Comparison of ENCODE assay signal across 26 cellular contexts in genomic region chr15:74976159-74976558, GRCh38. TPM values are rescaled to one million over a fixed set of nuclear protein-coding genes. Genes with fewer than 3 reads are reported as not detected.
DNase-seq lines count a peak whose midpoint lies in the region; ATAC-seq and TF ChIP-seq lines count a peak whose summit lies in the region.
"Had no signal": no experiment of that assay in that cellular context is flagged by ENCODE, and none has a peak within 500 bp of the region (broad histone marks: within the 10 kb centered on the region; RNA-seq: fewer than 3 reads in every experiment).

No MANE protein-coding gene starts in this region.

- H3K4me1 ChIP-seq in mammary epithelial cell (ENCODE audit: insufficient read depth, low read length) (no peaks in the 10 kb centered on the region), PC-3 (ENCODE audit: insufficient read depth, low read length) (peaks cover 7% of the 10 kb centered on the region; the same call in 1 of the 2 replicates)
- H3K4me1 ChIP-seq: BLaER1 treated with 17β-estradiol and CSF1 and Interleukin-3, amounts not matched to agents 10 nM and 100 nM; HAP-1; Peyer's patch; upper lobe of right lung had no signal

- H3K4me3 Mint-ChIP-seq in MCF 10A (ENCODE audit: unreplicated experiment) = no peak overlapping the region
- H3K4me3 Mint-ChIP-seq: activated CD4-positive, alpha-beta memory T cell treated with anti-CD3 and anti-CD28 coated beads, Interleukin-2, amount 10 ng/mL, durations not matched to agents 7 days and 5 days; dendritic cell treated with granulocyte-macrophage colony-stimulating factor and Interleukin-4, amounts not matched to agents 40 ng/mL and 50 ng/mL, for 4 days; WTC11 had no signal

- no peak for ATAC-seq in PC-3
- ATAC-seq: mucosa of descending colon, upper lobe of right lung, WTC11 had no signal

- H3K4me1 Mint-ChIP-seq in MCF 10A (ENCODE audit: insufficient read depth, unreplicated experiment) = no peaks in the 10 kb centered on the region
- H3K4me1 Mint-ChIP-seq: WTC11 had no signal

- BruUV-seq in mammary epithelial cell (replicated peaks; lab: Mats Ljungman, UMichigan) (no TSS peak), MCF 10A (replicated peaks; lab: Mats Ljungman, UMichigan) (no TSS peak), PC-3 (replicated peaks; lab: Mats Ljungman, UMichigan) (no TSS peak)

- no peaks in the 10 kb centered on the region for H3K9me3 ChIP-seq in mammary epithelial cell (replicated peaks; ENCODE audit: insufficient read depth, low read length)
- H3K9me3 ChIP-seq in PC-3 (ENCODE audit: low read length) = no peaks in the 10 kb centered on the region
- H3K9me3 ChIP-seq: BLaER1 treated with 17β-estradiol and CSF1 and Interleukin-3, amounts not matched to agents 10 nM and 100 nM; mucosa of descending colon; Peyer's patch; SJSA1; upper lobe of right lung had no signal

- POLR2A ChIA-PET in MCF 10A (lab: Yijun Ruan, JAX) (no interaction called here), PC-3 (lab: Charles Lee; ENCODE audit: unreplicated experiment) (interaction anchor here (0.6 kb wide), 1 partner anchor 13 kb away, joined by 3 read pairs; no protein-coding TSS in a partner anchor)

- TF ChIP-seq CTCF in mammary epithelial cell (conservative IDR thresholded peaks at IDR 0.05 in 1 of 2, IDR thresholded peaks at IDR 0.05 in 1 of 2; ENCODE audit: extremely low read depth in 1 of 2, insufficient read depth in 1 of 2, low read depth in 1 of 2, low read length in 2 of 2) = peak; percentile 9 to 22
- TF ChIP-seq CTCF in MCF 10A (IDR thresholded peaks at IDR 0.05; ENCODE audit: unreplicated experiment) = no peak
- peak; percentile 27; the same call in 1 of the 2 replicates for TF ChIP-seq CTCF in PC-3 (conservative IDR thresholded peaks at IDR 0.05; ENCODE audit: low read depth, low read length)
- peak; percentile 41 for TF ChIP-seq CTCF in epithelial cell of proximal tubule (conservative IDR thresholded peaks at IDR 0.05; ENCODE audit: low read depth, low read length)

- intact Hi-C loops in mammary epithelial cell (cut with micrococcal nuclease) = no loop called here
- intact Hi-C loops in MCF 10A (cut with micrococcal nuclease) = no loop called here
- intact Hi-C loops in PC-3 (cut with micrococcal nuclease) = no loop called here

- no peaks in the 10 kb centered on the region for H4K20me1 ChIP-seq in mammary epithelial cell (ENCODE audit: insufficient read depth, low read length)
- no peaks in the 10 kb centered on the region for H4K20me1 ChIP-seq in PC-3 (ENCODE audit: low read length)
- H4K20me1 ChIP-seq: BLaER1 treated with 17β-estradiol and CSF1 and Interleukin-3, amounts not matched to agents 10 nM and 100 nM had no signal

- H3K9me2 ChIP-seq in PC-3 (replicated peaks; ENCODE audit: low read length) = no peaks in the 10 kb centered on the region

- WGBS in mammary epithelial cell (ENCODE audit: low coverage, missing lambda C conversion rate) = 85% methylated on average over 1 of the region's 1 CpG

- H3K4me2 ChIP-seq in mammary epithelial cell (ENCODE audit: insufficient read depth, low read depth, low read length) (no peak overlapping the region), PC-3 (ENCODE audit: low read length) (no peak overlapping the region)
- H3K4me2 ChIP-seq: BLaER1 treated with 17β-estradiol and CSF1 and Interleukin-3, amounts not matched to agents 10 nM and 100 nM; hepatocyte had no signal

- no peaks in the 10 kb centered on the region for H3F3A ChIP-seq in PC-3 (ENCODE audit: low read length, unreplicated experiment)

- H3K27me3 Mint-ChIP-seq in MCF 10A (ENCODE audit: insufficient read depth, unreplicated experiment) = peaks cover 22% of the 10 kb centered on the region

- H3K27me3 ChIP-seq in mammary epithelial cell (ENCODE audit: insufficient read depth, low read length) = no peaks in the 10 kb centered on the region
- no peaks in the 10 kb centered on the region; the same call in 1 of the 2 replicates for H3K27me3 ChIP-seq in PC-3 (ENCODE audit: low read length)
- H3K27me3 ChIP-seq: BLaER1 treated with 17β-estradiol and CSF1 and Interleukin-3, amounts not matched to agents 10 nM and 100 nM; hepatocyte; Peyer's patch; upper lobe of right lung had no signal

- H3K27ac Mint-ChIP-seq in MCF 10A (ENCODE audit: low read depth, unreplicated experiment) = no peak overlapping the region
- H3K27ac Mint-ChIP-seq: activated CD4-positive, alpha-beta memory T cell treated with anti-CD3 and anti-CD28 coated beads, Interleukin-2, amount 10 ng/mL, durations not matched to agents 7 days and 5 days; dendritic cell treated with granulocyte-macrophage colony-stimulating factor and Interleukin-4, amounts not matched to agents 40 ng/mL and 50 ng/mL, for 4 days; WTC11 had no signal

- dilution Hi-C loops in mammary epithelial cell (cut with HindIII; ENCODE audit: low sequenced_read_pairs) = loop anchor here (5.0 kb wide), 2 partner anchors 36 to 69 kb away; partner anchors contain the start of gene FAM219B

- no peaks in the 10 kb centered on the region for H3K36me3 Mint-ChIP-seq in MCF 10A (ENCODE audit: insufficient read depth, unreplicated experiment)
- H3K36me3 Mint-ChIP-seq: WTC11 had no signal

- no peak overlapping the region for H3K27ac ChIP-seq in mammary epithelial cell (ENCODE audit: insufficient read depth, low read depth, low read length)
- no peak overlapping the region for H3K27ac ChIP-seq in PC-3 (ENCODE audit: low read length)
- H3K27ac ChIP-seq: BLaER1 treated with 17β-estradiol and CSF1 and Interleukin-3, amounts not matched to agents 10 nM and 100 nM; hepatocyte; Peyer's patch; SJSA1; upper lobe of right lung had no signal

- CTCF ChIA-PET in mammary epithelial cell (lab: Charles Lee; ENCODE audit: low non-redundant PET) = interaction anchor here (0.6 kb wide), 1 partner anchor 224 kb away, joined by 5 read pairs; no protein-coding TSS in a partner anchor
- CTCF ChIA-PET in MCF 10A (lab: Yijun Ruan, JAX) = interaction anchor here (1.4 kb wide), 1 partner anchor 13 kb away, joined by 3 read pairs; no protein-coding TSS in a partner anchor
- CTCF ChIA-PET in PC-3 (lab: Charles Lee) = interaction anchor here (0.6 kb wide), 1 partner anchor 19 kb away, joined by 3 read pairs; no protein-coding TSS in a partner anchor

- H3K4me3 ChIP-seq in mammary epithelial cell (replicated peaks in 1 of 3; ENCODE audit: insufficient read depth in 1 of 3, low read depth in 2 of 3, low read length in 3 of 3) (no peak overlapping the region), PC-3 (ENCODE audit: low read length) (no peak overlapping the region), epithelial cell of proximal tubule (ENCODE audit: low read depth, low read length) (no peak overlapping the region)
- H3K4me3 ChIP-seq: BLaER1 treated with 17β-estradiol and CSF1 and Interleukin-3, amounts not matched to agents 10 nM and 100 nM; HAP-1; hepatocyte; mucosa of descending colon; Peyer's patch; SJSA1; upper lobe of right lung had no signal

- no peaks in the 10 kb centered on the region for H3K36me3 ChIP-seq in mammary epithelial cell (ENCODE audit: insufficient read depth, low read length)
- no peaks in the 10 kb centered on the region for H3K36me3 ChIP-seq in PC-3 (ENCODE audit: low read depth, low read length)
- H3K36me3 ChIP-seq: BLaER1 treated with 17β-estradiol and CSF1 and Interleukin-3, amounts not matched to agents 10 nM and 100 nM; HAP-1; Peyer's patch; SJSA1; upper lobe of right lung had no signal

- DNase-seq in mammary epithelial cell = no peak
- no peak for DNase-seq in MCF 10A (ENCODE audit: unreplicated experiment)
- no peak for DNase-seq in PC-3
- no peak for DNase-seq in epithelial cell of proximal tubule (ENCODE audit: low read depth)
- DNase-seq in activated CD8-positive, alpha-beta memory T cell treated with anti-CD3 and anti-CD28 coated beads for 24 hours = no peak
- no peak for DNase-seq in NOMO-1 treated with dmso at 0.1 percent for 144 hours (lab: John Stamatoyannopoulos, UW; ENCODE audit: unreplicated experiment)
- DNase-seq in foreskin melanocyte = no peak
- DNase-seq in NCI-H510A treated with DMSO at 0.1 percent for 48 hours (lab: John Stamatoyannopoulos, UW) = no peak
- DNase-seq: activated CD4-positive, alpha-beta memory T cell treated with anti-CD3 and anti-CD28 coated beads, Interleukin-2, amount 10 ng/mL, durations not matched to agents 7 days and 5 days; activated T-cell treated with anti-CD3 and anti-CD28 coated beads, Interleukin-2, amount 50 U/mL, for 1 hour; EL; foreskin fibroblast; KG1; NCI-H187 treated with DMSO at 0.1 percent for 48 hours; NCI-H2227 treated with DMSO at 0.1 percent for 48 hours; NCI-H774; Peyer's patch; substantia nigra; upper lobe of right lung had no signal

- H3K79me2 ChIP-seq in mammary epithelial cell (ENCODE audit: insufficient read depth, low read length) = no peaks in the 10 kb centered on the region
- no peaks in the 10 kb centered on the region for H3K79me2 ChIP-seq in PC-3 (ENCODE audit: low read length)
- H3K79me2 ChIP-seq: hepatocyte had no signal

- H3K9me3 Mint-ChIP-seq in MCF 10A (ENCODE audit: unreplicated experiment) = no peaks in the 10 kb centered on the region
- H3K9me3 Mint-ChIP-seq: activated CD4-positive, alpha-beta memory T cell treated with anti-CD3 and anti-CD28 coated beads, Interleukin-2, amount 10 ng/mL, durations not matched to agents 7 days and 5 days; dendritic cell treated with granulocyte-macrophage colony-stimulating factor and Interleukin-4, amounts not matched to agents 40 ng/mL and 50 ng/mL, for 4 days; WTC11 had no signal

- in situ Hi-C loops in mammary epithelial cell (cut with MboI; ENCODE audit: low sequenced_read_pairs in 2 of 2) = no loop called here

- no peak overlapping the region for H3K9ac ChIP-seq in mammary epithelial cell (ENCODE audit: insufficient read depth, low read length)
- H3K9ac ChIP-seq in PC-3 (ENCODE audit: low read length) = no peak overlapping the region
- H3K9ac ChIP-seq: BLaER1 treated with 17β-estradiol and CSF1 and Interleukin-3, amounts not matched to agents 10 nM and 100 nM had no signal

- H2AFZ ChIP-seq in mammary epithelial cell (ENCODE audit: low read depth, low read length) (no peak overlapping the region), PC-3 (ENCODE audit: low read length) (no peak overlapping the region)
- H2AFZ ChIP-seq: hepatocyte had no signal

RNA-seq across cellular contexts. Expression of gene SCAMP5, which starts 19.2 kb away (rescaled TPM):
- 1 to 10 TPM; 1.1 to 1.3 TPM for total RNA-seq in mammary epithelial cell
- polyA plus RNA-seq in mammary epithelial cell = 0.91 TPM
- 2.1 TPM for polyA minus RNA-seq in mammary epithelial cell
- 0.54 and 0.96 TPM in 2 replicates for total RNA-seq in MCF 10A (2022)
- 7.0 and 9.0 TPM in 2 replicates for total RNA-seq in PC-3 (2014; rRNA removed)
- 4.7 and 19.5 TPM in 2 replicates for total RNA-seq in epithelial cell of proximal tubule

RNA-seq across cellular contexts. Expression of gene RPP25, which starts 19.6 kb away (rescaled TPM):
- total RNA-seq in mammary epithelial cell (1 to 10 TPM in 1 of 2 donors, under 1 TPM in 1; 0.28 to 1.2 TPM), MCF 10A (2022) (0.17 TPM in 1 of 2 replicates, not detected in the other), PC-3 (2014; rRNA removed) (6.6 and 7.1 TPM in 2 replicates), epithelial cell of proximal tubule (6.1 and 9.0 TPM in 2 replicates)
- 1.6 TPM for polyA plus RNA-seq in mammary epithelial cell
- polyA minus RNA-seq in mammary epithelial cell = 2.6 TPM

RNA-seq across cellular contexts. Expression of gene COX5A, which starts 38.3 kb away (rescaled TPM):
- 100 to 1,000 TPM in 1 of 2 donors, 10 to 100 TPM in 1; 40.2 to 209 TPM for total RNA-seq in mammary epithelial cell
- polyA plus RNA-seq in mammary epithelial cell = 206 TPM
- polyA minus RNA-seq in mammary epithelial cell = 147 TPM
- 295 and 339 TPM in 2 replicates for total RNA-seq in MCF 10A (2022)
- 109 and 145 TPM in 2 replicates for total RNA-seq in PC-3 (2014; rRNA removed)
- total RNA-seq in epithelial cell of proximal tubule = 123 and 219 TPM in 2 replicates

RNA-seq across cellular contexts. Expression of gene PPCDC, which starts 47.2 kb away (rescaled TPM):
- 10 to 100 TPM in 1 of 2 donors, 1 to 10 TPM in 1; 8.2 to 20.9 TPM for total RNA-seq in mammary epithelial cell
- 23.0 TPM for polyA plus RNA-seq in mammary epithelial cell
- polyA minus RNA-seq in mammary epithelial cell = 11.3 TPM
- 20.3 and 25.1 TPM in 2 replicates for total RNA-seq in MCF 10A (2022)
- total RNA-seq in PC-3 (2014; rRNA removed) = 31.0 and 31.5 TPM in 2 replicates
- 26.1 and 39.7 TPM in 2 replicates for total RNA-seq in epithelial cell of proximal tubule
